In genomic region chr17:76384987-76385891, GRCh38 we compare ENCODE assay signal across 1 cellular context.
TF ChIP-seq lines count a peak whose summit lies in the region.

No MANE protein-coding gene starts in this region.

TF ChIP-seq in HepG2, 621 proteins besides CTCF, POLR2A, EP300 and RAD21 (continued from another document):
- no peak; the same call in 1 of the 2 replicates for TF ChIP-seq ZNF670 (CRISPR knock-in tag; IDR thresholded peaks at IDR 0.05; ENCODE audit: borderline replicate concordance)
- no peak for TF ChIP-seq PREB (CRISPR knock-in tag; IDR thresholded peaks at IDR 0.05)
- no peak for TF ChIP-seq CREB1 (IDR thresholded peaks at IDR 0.05)
- no peak for TF ChIP-seq CREB1 (CRISPR knock-in tag; IDR thresholded peaks at IDR 0.05)
- no peak for TF ChIP-seq ZNF646 (CRISPR knock-in tag; IDR thresholded peaks at IDR 0.05)
- TF ChIP-seq ZMYM2 (CRISPR knock-in tag; IDR thresholded peaks at IDR 0.05), result no peak
- no peak for TF ChIP-seq TARDBP (CRISPR knock-in tag; IDR thresholded peaks at IDR 0.05)
- TF ChIP-seq ZBTB40 (IDR thresholded peaks at IDR 0.05), result no peak
- TF ChIP-seq ZBTB40 (CRISPR knock-in tag; IDR thresholded peaks at IDR 0.05), result no peak
- no peak; the same call in 1 of the 2 replicates for TF ChIP-seq NPAS2 (CRISPR knock-in tag; IDR thresholded peaks at IDR 0.05; ENCODE audit: borderline replicate concordance)
- no peak for TF ChIP-seq ZNF713 (CRISPR knock-in tag; IDR thresholded peaks at IDR 0.05)
- TF ChIP-seq FOXK2 (IDR thresholded peaks at IDR 0.05), result no peak
- TF ChIP-seq MLX (CRISPR knock-in tag; IDR thresholded peaks at IDR 0.05), result no peak
- TF ChIP-seq PITX1 (CRISPR knock-in tag; IDR thresholded peaks at IDR 0.05), result no peak
- TF ChIP-seq KDM1A (CRISPR knock-in tag; IDR thresholded peaks at IDR 0.05), result no peak
- TF ChIP-seq TRIM24 (CRISPR knock-in tag; IDR thresholded peaks at IDR 0.05), result peak; percentile 70; the same call in 1 of the 2 replicates
- peak; percentile 38 for TF ChIP-seq RBFOX2 (IDR thresholded peaks at IDR 0.05; ENCODE audit: low read depth, low read length)
- TF ChIP-seq THAP9 (CRISPR knock-in tag; IDR thresholded peaks at IDR 0.05; ENCODE audit: borderline replicate concordance), result peak; percentile 0; the same call in 1 of the 2 replicates
- TF ChIP-seq ZNF710 (CRISPR knock-in tag; IDR thresholded peaks at IDR 0.05; ENCODE audit: borderline replicate concordance), result no peak
- TF ChIP-seq ZNF703 (CRISPR knock-in tag; IDR thresholded peaks at IDR 0.05; ENCODE audit: borderline replicate concordance), result peak; percentile 19; the same call in 1 of the 2 replicates
- peak; percentile 2; the same call in 1 of the 2 replicates for TF ChIP-seq CBFB (CRISPR knock-in tag; IDR thresholded peaks at IDR 0.05)
- peak; percentile 58 for TF ChIP-seq SP2 (CRISPR knock-in tag; IDR thresholded peaks at IDR 0.05)
- 0 out of 2 replicates have a peak, but pooled peaks have one; percentile 12 for TF ChIP-seq TCF7 (IDR thresholded peaks at IDR 0.05; ENCODE audit: low read depth)
- 0 out of 2 replicates have a peak, but pooled peaks have one; percentile 15 for TF ChIP-seq ZGPAT (CRISPR knock-in tag; IDR thresholded peaks at IDR 0.05)
- no peak for TF ChIP-seq MTA3 (CRISPR knock-in tag; IDR thresholded peaks at IDR 0.05)
- TF ChIP-seq ELF4 (CRISPR knock-in tag; IDR thresholded peaks at IDR 0.05; ENCODE audit: borderline replicate concordance), result peak; percentile 16; the same call in 1 of the 2 replicates
- peak; percentile 13; the same call in 1 of the 2 replicates for TF ChIP-seq ATF7-NPFF (CRISPR knock-in tag; IDR thresholded peaks at IDR 0.05; ENCODE audit: low read depth)
- no peak for TF ChIP-seq ERF (CRISPR knock-in tag; IDR thresholded peaks at IDR 0.05)
- no peak; the same call in 1 of the 2 replicates for TF ChIP-seq TBX2 (CRISPR knock-in tag; IDR thresholded peaks at IDR 0.05; ENCODE audit: borderline replicate concordance)
- TF ChIP-seq FIP1L1 (IDR thresholded peaks at IDR 0.05; ENCODE audit: borderline replicate concordance, insufficient read depth, low read depth, low read length), result 0 out of 2 replicates have a peak, but pooled peaks have one; percentile 17
- TF ChIP-seq ZNF430 (CRISPR knock-in tag; IDR thresholded peaks at IDR 0.05), result no peak
- TF ChIP-seq ZNF780A (CRISPR knock-in tag; IDR thresholded peaks at IDR 0.05), result peak; percentile 85; the same call in 1 of the 2 replicates
